8 cellular contexts compared by ENCODE assay signal in genomic region chr3:115148142-115148790, GRCh38. TPM values are rescaled to one million over a fixed set of nuclear protein-coding genes. Genes with fewer than 3 reads are reported as not detected.
A peak's percentile ranks its signal among the peaks of the same experiment; 100 is the strongest.
DNase-seq lines count a peak whose midpoint lies in the region; ATAC-seq and TF ChIP-seq lines count a peak whose summit lies in the region.

No MANE protein-coding gene starts in this region.

- no peaks in the 10 kb centered on the region for H3K9me3 ChIP-seq in Caco-2
- H3K9me3 ChIP-seq in GM23248 (ENCODE audit: low read depth): no peaks in the 10 kb centered on the region
- no peaks in the 10 kb centered on the region for H3K9me3 ChIP-seq in esophagus (ENCODE audit: control insufficient read depth in 2 of 2, insufficient read depth in 1 of 2, low read depth in 1 of 2, low read length in 1 of 2)

- H3K36me3 ChIP-seq in Caco-2 (ENCODE audit: control insufficient read depth, insufficient read depth, low read length) (no peaks in the 10 kb centered on the region), GM23248 (ENCODE audit: low read depth) (no peaks in the 10 kb centered on the region), esophagus (ENCODE audit: control insufficient read depth in 2 of 2, insufficient read depth in 2 of 2, low read length in 1 of 2) (no peaks in the 10 kb centered on the region)

- no TSS peak for BruUV-seq in Caco-2 (replicated peaks; lab: Mats Ljungman, UMichigan)

- H3K4me3 ChIP-seq in Caco-2 (ENCODE audit: low read depth, low read length) (peak overlapping the region; percentile 82), GM23248 (peak overlapping the region; percentile 81), esophagus (ENCODE audit: low read depth in 1 of 2, low read length in 2 of 2) (peak overlapping the region; percentile 89 to 95)

- H3K9me3 Mint-ChIP-seq in Caco-2 (ENCODE audit: unreplicated experiment) (no peaks in the 10 kb centered on the region), progenitor cell of endocrine pancreas (ENCODE audit: low read depth) (no peaks in the 10 kb centered on the region)

- WGBS in GM23248 (ENCODE audit: low coverage in 1 of 2, low lambda C conversion rate in 2 of 2, missing lambda C conversion rate in 2 of 2), 2 experiments: 0 to 1% methylated on average over 15 to 20 of the region's 20 CpGs
- 1 to 2% methylated on average over 20 of the region's 20 CpGs for WGBS in esophagus, 2 donors

- peak overlapping the region; percentile 89 for H3K27ac Mint-ChIP-seq in Caco-2 (ENCODE audit: unreplicated experiment)
- H3K27ac Mint-ChIP-seq in progenitor cell of endocrine pancreas: peak overlapping the region; percentile 97

- CTCF ChIA-PET in Caco-2 (lab: Charles Lee) (no interaction called here), RWPE1 (lab: Yijun Ruan, JAX) (no interaction called here)

- peak overlapping the region; percentile 86 for H2AFZ ChIP-seq in GM23248

- H3K4me3 Mint-ChIP-seq in Caco-2 (ENCODE audit: unreplicated experiment) (peak overlapping the region; percentile 93), progenitor cell of endocrine pancreas (ENCODE audit: low read depth) (peak overlapping the region; percentile 91)

- peaks cover 18% of the 10 kb centered on the region for H3F3A ChIP-seq in GM23248 (ENCODE audit: insufficient read depth)

- H3K36me3 Mint-ChIP-seq in Caco-2 (ENCODE audit: insufficient read depth, unreplicated experiment): peaks cover 13% of the 10 kb centered on the region
- H3K36me3 Mint-ChIP-seq in progenitor cell of endocrine pancreas (ENCODE audit: insufficient read depth): no peaks in the 10 kb centered on the region

- DNase-seq in Caco-2 (no peak), GM23248 (peak; percentile 57), RWPE1 (ENCODE audit: low spot score) (no peak), progenitor cell of endocrine pancreas (ENCODE audit: low spot score, unreplicated experiment) (no peak), HPDE6-E6E7 (ENCODE audit: extremely low spot score) (no peak), HT-29 (ENCODE audit: low spot score) (no peak)

- peaks cover 6% of the 10 kb centered on the region for H3K27me3 Mint-ChIP-seq in Caco-2 (ENCODE audit: insufficient read depth, unreplicated experiment)
- no peaks in the 10 kb centered on the region for H3K27me3 Mint-ChIP-seq in progenitor cell of endocrine pancreas

- H3K4me1 ChIP-seq in Caco-2 (no peaks in the 10 kb centered on the region), GM23248 (ENCODE audit: insufficient read depth) (peaks cover 11% of the 10 kb centered on the region), esophagus (ENCODE audit: control insufficient read depth in 2 of 2, insufficient read depth in 2 of 2, low read length in 1 of 2) (no peaks in the 10 kb centered on the region)

- intact Hi-C loops in Caco-2 (cut with micrococcal nuclease; ENCODE audit: unreplicated experiment): no loop called here

- H3K9me2 ChIP-seq in GM23248 (ENCODE audit: insufficient read depth): no peaks in the 10 kb centered on the region

- peak overlapping the region; percentile 87 for H3K27ac ChIP-seq in GM23248
- H3K27ac ChIP-seq in RWPE1: peak overlapping the region; percentile 96
- peak overlapping the region; percentile 99 for H3K27ac ChIP-seq in esophagus (ENCODE audit: low read depth in 2 of 2, low read length in 1 of 2)

- in situ Hi-C loops in GM23248 (cut with MboI): no loop called here

- no peaks in the 10 kb centered on the region for H3K27me3 ChIP-seq in Caco-2 (replicated peaks; ENCODE audit: control insufficient read depth, insufficient read depth, low read length)
- H3K27me3 ChIP-seq in GM23248 (replicated peaks; ENCODE audit: insufficient read depth): no peaks in the 10 kb centered on the region
- H3K27me3 ChIP-seq in esophagus (ENCODE audit: control insufficient read depth in 1 of 2, insufficient read depth in 2 of 2, low read length in 2 of 2): no peaks in the 10 kb centered on the region

- H3K9ac ChIP-seq in GM23248: peak overlapping the region; percentile 90

- TF ChIP-seq CTCF in Caco-2 (IDR thresholded peaks at IDR 0.05; ENCODE audit: insufficient read depth in 1 of 2, low read depth in 1 of 2, low read length in 1 of 2, severe bottlenecking in 1 of 2, unreplicated experiment in 1 of 2) (no peak), RWPE1 (conservative IDR thresholded peaks at IDR 0.05; ENCODE audit: low read depth) (no peak), progenitor cell of endocrine pancreas (IDR thresholded peaks at IDR 0.05; ENCODE audit: unreplicated experiment) (no peak)

- no peaks in the 10 kb centered on the region for H4K20me1 ChIP-seq in GM23248 (ENCODE audit: insufficient read depth)

- H3K4me1 Mint-ChIP-seq in Caco-2 (ENCODE audit: low read depth, unreplicated experiment): no peaks in the 10 kb centered on the region
- peaks cover 5% of the 10 kb centered on the region for H3K4me1 Mint-ChIP-seq in progenitor cell of endocrine pancreas (ENCODE audit: low read depth)

- peak overlapping the region; percentile 94 for H3K4me2 ChIP-seq in GM23248 (ENCODE audit: unreplicated experiment)

- no peak for ATAC-seq in GM21717 (IDR thresholded peaks at IDR 0.05; ENCODE audit: unreplicated experiment)

- POLR2A ChIA-PET in Caco-2 (lab: Charles Lee): no interaction called here
- POLR2A ChIA-PET in RWPE1 (lab: Yijun Ruan, JAX; ENCODE audit: low non-redundant PET): no interaction called here

- peaks cover 23% of the 10 kb centered on the region for H3K79me2 ChIP-seq in GM23248 (ENCODE audit: insufficient read depth)

RNA-seq across cellular contexts. Expression of gene ZBTB20, which starts 1.2 kb away (rescaled TPM):
- 12.8 and 16.5 TPM in 2 replicates for total RNA-seq in Caco-2 (2022)
- total RNA-seq in GM23248 (2014; rRNA removed; shearing (Covaris generic)): 6.3 and 9.2 TPM in 2 replicates
- polyA plus RNA-seq in GM23248 (2016; fragmentation: Nextera tagmentation; extraction: Ambion mirVana): 10.5 and 12.2 TPM in 2 replicates
- 1 to 10 TPM in 1 of 2 donors, under 1 TPM in 1; 0.16 to 1.3 TPM for polyA plus RNA-seq in esophagus
- 27.3 and 27.8 TPM in 2 replicates for total RNA-seq in progenitor cell of endocrine pancreas
- total RNA-seq in HT-29 (2014; rRNA removed; shearing (Covaris generic)): 7.9 and 11.0 TPM in 2 replicates
